Comparison of ENCODE assay signal across 12 cellular contexts in the genomic region with DNA sequence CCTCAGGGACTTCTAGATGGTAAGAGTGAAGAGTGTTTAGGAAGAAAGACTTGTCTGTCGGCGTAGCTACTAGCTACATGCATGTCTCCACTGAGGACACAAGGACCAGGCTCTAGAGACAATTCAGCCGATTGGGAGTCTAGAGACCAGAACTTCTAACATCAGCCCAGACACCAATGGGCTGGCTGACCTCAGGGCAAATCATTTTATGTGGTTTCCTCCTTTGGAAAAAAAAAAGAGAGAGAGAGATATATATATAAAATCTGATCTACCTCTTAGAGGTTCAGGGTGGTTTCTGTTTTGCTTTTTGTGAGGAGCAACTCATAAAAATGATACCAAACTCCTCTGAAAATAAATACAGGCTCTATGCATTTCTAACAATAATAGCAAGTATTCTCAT.
DNase-seq lines count a peak whose midpoint lies in the region; ATAC-seq and TF ChIP-seq lines count a peak whose summit lies in the region.
"Had no signal": no experiment of that assay in that cellular context is flagged by ENCODE, and none has a peak within 500 bp of the region (broad histone marks: within the 10 kb centered on the region; RNA-seq: fewer than 3 reads in every experiment).

No MANE protein-coding gene starts in this region.

- no peak for TF ChIP-seq POLR2A in lower leg skin (IDR thresholded peaks at IDR 0.05)

- peak; percentile 22 for ATAC-seq in GM19463 (IDR thresholded peaks at IDR 0.05; ENCODE audit: unreplicated experiment)
- peak; percentile 32 for ATAC-seq in HG03060 (IDR thresholded peaks at IDR 0.05; ENCODE audit: low read depth, unreplicated experiment)

- H3K4me3 Mint-ChIP-seq in activated CD4-positive, alpha-beta memory T cell treated with anti-CD3 and anti-CD28 coated beads for 36 hours = peak overlapping the region; percentile 56

- TF ChIP-seq CTCF in GM12875 (IDR thresholded peaks at IDR 0.05; ENCODE audit: borderline replicate concordance, insufficient read depth, low read depth, low read length) = no peak
- no peak for TF ChIP-seq CTCF in lower leg skin (IDR thresholded peaks at IDR 0.05)

- peaks cover 31% of the 10 kb centered on the region for H3K4me1 Mint-ChIP-seq in activated CD4-positive, alpha-beta memory T cell treated with anti-CD3 and anti-CD28 coated beads for 36 hours (ENCODE audit: low read depth)

- POLR2A ChIA-PET in activated CD4-positive, alpha-beta memory T cell treated with anti-CD3 and anti-CD28 coated beads for 36 hours (lab: Charles Lee) = interaction anchor here (1.4 to 1.8 kb wide), 2 partner anchors 48 to 212 kb away, joined by 4 to 7 read pairs; no protein-coding TSS in a partner anchor

- intact Hi-C loops in activated CD4-positive, alpha-beta memory T cell treated with anti-CD3 and anti-CD28 coated beads for 36 hours (cut with micrococcal nuclease) = loop anchor here (2.0 to 5.0 kb wide), 5 partner anchors 46 to 212 kb away; a partner anchor contains a TSS
- intact Hi-C loops in lower leg skin (cut with DNase I; ENCODE audit: low total_unique reads) = no loop called here

- CTCF ChIA-PET in activated CD4-positive, alpha-beta memory T cell treated with anti-CD3 and anti-CD28 coated beads for 36 hours (lab: Charles Lee) = interaction anchor here (1.1 to 2.3 kb wide), 4 partner anchors 9 to 211 kb away, joined by 3 to 7 read pairs (median 4); no protein-coding TSS in a partner anchor

- peaks cover 3% of the 10 kb centered on the region for H3K9me3 Mint-ChIP-seq in activated CD4-positive, alpha-beta memory T cell treated with anti-CD3 and anti-CD28 coated beads for 36 hours

- peak overlapping the region; percentile 52 for H3K27ac Mint-ChIP-seq in activated CD4-positive, alpha-beta memory T cell treated with anti-CD3 and anti-CD28 coated beads for 36 hours

- H3K27me3 Mint-ChIP-seq in activated CD4-positive, alpha-beta memory T cell treated with anti-CD3 and anti-CD28 coated beads for 36 hours = no peaks in the 10 kb centered on the region

- WGBS in lower leg skin, 2 donors = 86 to 88% methylated on average over 3 of the region's 3 CpGs

- no peak for DNase-seq in activated CD4-positive, alpha-beta memory T cell treated with anti-CD3 and anti-CD28 coated beads for 36 hours
- DNase-seq in NCI-H2171 (lab: John Stamatoyannopoulos, UW) (no peak), lower leg skin (ENCODE audit: low spot score in 2 of 2) (no peak), NCI-H748 treated with DMSO at 0.1 percent for 48 hours (lab: John Stamatoyannopoulos, UW) (no peak)
- no peak for DNase-seq in stimulated activated CD4-positive, alpha-beta T cell treated with anti-CD3 and anti-CD28 coated beads, Interleukin-12 subunit alpha, Interleukin-12 subunit beta, amount 100 ng/mL, for 4 hours
- DNase-seq: mammary epithelial cell, NCI-H524 had no signal

- peak overlapping the region; percentile 21 for H3K4me3 ChIP-seq in GM12875 (ENCODE audit: low read depth, low read length)
- no peak overlapping the region for H3K4me3 ChIP-seq in lower leg skin (ENCODE audit: low read depth, poor library complexity, severe bottlenecking)
- H3K4me3 ChIP-seq: skin epidermis, thoracic aorta had no signal

- no peaks in the 10 kb centered on the region for H3K36me3 Mint-ChIP-seq in activated CD4-positive, alpha-beta memory T cell treated with anti-CD3 and anti-CD28 coated beads for 36 hours
